ENCODE assay signal across 8 cellular contexts in the genomic region with DNA sequence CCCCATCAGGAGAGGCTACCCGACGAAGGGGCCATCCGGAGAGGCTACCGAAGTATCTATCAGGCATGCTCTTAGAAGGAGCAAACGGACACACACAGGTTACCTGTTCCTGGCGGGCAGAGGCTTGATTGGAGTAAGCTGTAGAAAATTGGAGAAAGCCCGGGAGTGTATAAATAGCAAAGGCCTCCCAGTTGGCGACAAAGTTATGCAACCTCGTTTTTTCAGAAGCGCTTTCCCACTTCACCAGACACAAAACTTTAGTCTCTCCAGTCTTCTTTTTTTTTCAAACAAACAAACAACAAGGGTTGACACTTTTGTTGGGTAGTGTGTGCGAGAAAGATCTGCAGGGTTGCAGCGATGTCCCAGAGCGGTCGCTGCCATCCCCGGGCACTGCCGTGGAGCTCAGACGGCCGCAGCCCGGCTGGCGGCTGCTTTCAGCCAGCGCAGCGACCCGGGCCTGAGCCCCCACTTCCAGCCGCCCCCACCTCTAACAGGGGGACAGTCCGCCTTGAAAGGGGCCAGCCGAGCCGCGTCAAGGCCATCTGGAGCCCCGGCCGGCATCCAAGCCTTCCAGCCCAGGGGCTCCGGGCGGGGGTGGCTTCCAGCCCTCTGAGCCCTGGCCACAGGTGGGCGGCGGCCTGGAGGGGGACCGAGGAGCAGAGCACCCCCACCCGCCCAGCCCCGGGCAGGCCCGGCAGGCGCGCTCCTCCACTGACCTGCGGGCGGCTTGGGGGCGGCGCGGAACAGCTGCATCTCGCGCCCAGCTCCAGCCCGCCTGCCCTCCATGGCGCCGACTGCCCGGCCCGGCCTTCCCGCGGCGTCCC. TPM values are rescaled to one million over a fixed set of nuclear protein-coding genes. Genes with fewer than 3 reads are reported as not detected.
DNase-seq lines count a peak whose midpoint lies in the region; ATAC-seq, FAIRE-seq and TF ChIP-seq lines count a peak whose summit lies in the region.

No MANE protein-coding gene starts in this region.

- H3K9me1 ChIP-seq in K562 (ENCODE audit: control insufficient read depth, insufficient read depth, low read length), result no peaks in the 10 kb centered on the region

- H3K9me3 ChIP-seq in K562 (replicated peaks; ENCODE audit: control insufficient read depth, insufficient read depth, low read depth, low read length) (no peaks in the 10 kb centered on the region), tibial nerve (no peaks in the 10 kb centered on the region)

- no peak for TF ChIP-seq CTCF in K562 (IDR thresholded peaks at IDR 0.05 in 2 of 3, conservative IDR thresholded peaks at IDR 0.05 in 1 of 3; ENCODE audit: insufficient read depth in 2 of 3, low read depth in 1 of 3, low read length in 3 of 3)
- no peak for TF ChIP-seq CTCF in lower leg skin (IDR thresholded peaks at IDR 0.05)
- TF ChIP-seq CTCF in tibial nerve (IDR thresholded peaks at IDR 0.05), result no peak

- peak overlapping the region; percentile 5; the same call in 1 of the 2 replicates for H3K4me2 ChIP-seq in K562 (ENCODE audit: insufficient read depth, low read length)

- POLR2A ChIA-PET in K562 (lab: Yijun Ruan, JAX), result interaction anchor here (0.7 kb wide), 1 partner anchor 200 kb away, joined by 3 read pairs; no protein-coding TSS in a partner anchor

- intact Hi-C loops in K562 (cut with micrococcal nuclease) (no loop called here), lower leg skin (cut with DNase I; ENCODE audit: low total_unique reads) (no loop called here)

- no peak overlapping the region; a peak in 1 of 4 replicates for H3K9ac ChIP-seq in K562 (ENCODE audit: insufficient read depth in 1 of 2, low read depth in 2 of 2, low read length in 2 of 2)

- H3K4me1 ChIP-seq in K562 (replicated peaks in 1 of 2; ENCODE audit: control insufficient read depth in 2 of 2, insufficient read depth in 2 of 2, low read length in 2 of 2) (peaks cover 0 to 12% of the 10 kb centered on the region in 2 experiments; a peak in 2 of 5 replicates), tibial nerve (peaks cover 0 to 21% (median 8%) of the 10 kb centered on the region in 4 donors)

- no peak for TF ChIP-seq POLR2A in K562 (conservative IDR thresholded peaks at IDR 0.05)
- TF ChIP-seq POLR2A in lower leg skin (IDR thresholded peaks at IDR 0.05), result no peak
- no peak for TF ChIP-seq POLR2A in tibial nerve (IDR thresholded peaks at IDR 0.05)

- H4K20me1 ChIP-seq in K562 (replicated peaks; ENCODE audit: control insufficient read depth, insufficient read depth, low read length), result no peaks in the 10 kb centered on the region

- no peak overlapping the region for H3K27ac ChIP-seq in K562 (ENCODE audit: extremely low read depth, low read depth, low read length)
- peak overlapping the region in 1 of 4 donors; percentile 57 for H3K27ac ChIP-seq in tibial nerve

- no peak for TF ChIP-seq EP300 in Ishikawa (IDR thresholded peaks at IDR 0.05; ENCODE audit: borderline replicate concordance)
- TF ChIP-seq EP300 in K562 (IDR thresholded peaks at IDR 0.05; ENCODE audit: low read length), result no peak
- no peak for TF ChIP-seq EP300 in tibial nerve (IDR thresholded peaks at IDR 0.05)

- FAIRE-seq in K562 (lab: Jason Lieb, UNC), result no peak

- H3K27me3 ChIP-seq in K562 (ENCODE audit: control insufficient read depth in 2 of 2, insufficient read depth in 2 of 2, low read length in 2 of 2), result peaks cover 28 to 35% of the 10 kb centered on the region in 2 experiments
- H3K27me3 ChIP-seq in tibial nerve, result peaks cover 4 to 71% of the 10 kb centered on the region in 2 donors

- H3K79me2 ChIP-seq in K562 (ENCODE audit: control insufficient read depth, insufficient read depth, low read length), result no peaks in the 10 kb centered on the region

- peak overlapping the region; percentile 15; the same call in 1 of the 2 replicates for H3K4me3 ChIP-seq in K562
- H3K4me3 ChIP-seq in lower leg skin (ENCODE audit: low read depth, poor library complexity, severe bottlenecking), result peak overlapping the region; percentile 33
- peak overlapping the region; percentile 31 to 56 (median 38) for H3K4me3 ChIP-seq in tibial nerve

- 38% methylated on average over 26 of the region's 55 CpGs for WGBS in K562 (ENCODE audit: insufficient coverage, low coverage, missing lambda C conversion rate)
- 10 to 18% methylated on average over 15 to 22 of the region's 55 CpGs for WGBS in lower leg skin, 2 donors
- 5% methylated on average over 15 to 42 of the region's 55 CpGs for WGBS in tibial nerve, 2 donors

- ATAC-seq in GM21737 (IDR thresholded peaks at IDR 0.05; ENCODE audit: unreplicated experiment) (peak; percentile 40), K562 (no peak; the same call in 1 of the 3 replicates)

- CTCF ChIA-PET in K562 (lab: Yijun Ruan, JAX; ENCODE audit: low intra/inter-chr PET ratio), result no interaction called here

- BruUV-seq in K562 (replicated peaks; lab: Mats Ljungman, UMichigan), result no TSS peak

- H3K36me3 ChIP-seq in K562 (ENCODE audit: control insufficient read depth, insufficient read depth, low read length) (no peaks in the 10 kb centered on the region), tibial nerve (no peaks in the 10 kb centered on the region)

- in situ Hi-C loops in K562 (cut with MboI), result no loop called here

- TF ChIP-seq RAD21 in Ishikawa (IDR thresholded peaks at IDR 0.05; ENCODE audit: low read depth) (no peak), K562 (CRISPR knock-in tag; conservative IDR thresholded peaks at IDR 0.05 in 1 of 2, IDR thresholded peaks at IDR 0.05 in 1 of 2) (no peak)

- H2AFZ ChIP-seq in K562 (ENCODE audit: low read depth, low read length), result no peak overlapping the region

- DNase-seq in NCI-H748 (lab: John Stamatoyannopoulos, UW; ENCODE audit: unreplicated experiment) (peak; percentile 52), NCI-H748 treated with DMSO at 0.1 percent for 48 hours (lab: John Stamatoyannopoulos, UW) (no peak), K562 (ENCODE audit: extremely low read depth in 1 of 4, low spot score in 3 of 4) (peak in 1 of 4 experiments; percentile 9), lower leg skin (ENCODE audit: low spot score in 2 of 2) (peak in 1 of 2 donors; percentile 83), tibial nerve (ENCODE audit: low spot score in 2 of 2) (no peak), dedifferentiated amniotic fluid mesenchymal stem cell (ENCODE audit: extremely low spot score) (no peak)

TF ChIP-seq in Ishikawa, 13 proteins besides CTCF, POLR2A, EP300 and RAD21 (continues in another document):
- TF ChIP-seq YY1 (IDR thresholded peaks at IDR 0.05; ENCODE audit: low read depth), result 0 out of 2 replicates have a peak, but pooled peaks have one; percentile 17

TF ChIP-seq in K562, 482 proteins besides CTCF, POLR2A, EP300 and RAD21 (continues in another document):
- TF ChIP-seq PHF8 (IDR thresholded peaks at IDR 0.05; ENCODE audit: borderline replicate concordance, low read length) (no peak), MAFG (tag; conservative IDR thresholded peaks at IDR 0.05) (no peak), MTA2 (IDR thresholded peaks at IDR 0.05; ENCODE audit: low read depth) (no peak), NR2C1 (IDR thresholded peaks at IDR 0.05) (no peak), NR2C1 (tag; IDR thresholded peaks at IDR 0.05) (no peak), U2AF2 (optimal IDR thresholded peaks at IDR 0.05; ENCODE audit: low read depth, low read length) (no peak)

RNA-seq across cellular contexts. Expression of a gene that starts 0.6 kb away (rescaled TPM):
- 0.25 TPM in 1 of 2 replicates, not detected in the other for total RNA-seq in K562 (2011; cell fraction: chromatin; rRNA removed; ENCODE audit: low replicate concordance)
- 0.13 TPM in 1 of 2 replicates, not detected in the other for total RNA-seq in K562 (2011; cell fraction: nucleolus; rRNA removed)
- 0.22 and 0.53 TPM in 2 replicates for total RNA-seq in K562 (2011; cell fraction: nucleoplasm; rRNA removed)
- total RNA-seq in K562 (2014; rRNA removed) (not detected in 2 replicates), K562 (2014; rRNA removed; fragmentation: Illumina TruSeq; extraction: Trizol) (not detected in 2 replicates), K562 (2015; rRNA removed; fragmentation: Illumina TruSeq; extraction: Trizol) (not detected in 2 replicates), K562 (2021) (not detected in 2 replicates), lower leg skin (1 to 10 TPM; 1.1 to 5.0 (median 3.7) TPM), tibial nerve (10 to 100 TPM in 2 of 4 donors, 1 to 10 TPM in 2; 6.5 to 12.9 (median 8.6) TPM)
- polyA plus RNA-seq in K562 (2011; rRNA removed) (0.04 TPM in 1 of 2 replicates, not detected in the other), K562 (2014; fragmentation: Illumina TruSeq; extraction: Trizol) (not detected in 2 replicates), K562 (2014; fragmentation: Nextera tagmentation; extraction: Ambion mirVana) (not detected), K562 (2014; rRNA removed) (0.05 TPM in 1 of 2 replicates, not detected in the other)
- polyA plus RNA-seq in K562 (2011; cell fraction: cytosol; rRNA removed), result not detected in 2 replicates
- 0.04 and 0.09 TPM in 2 replicates for polyA plus RNA-seq in K562 (2011; cell fraction: nucleus; rRNA removed)
- polyA plus RNA-seq in K562 (2012), result 0.03 and 0.06 TPM in 2 replicates
- not detected in 2 replicates for polyA minus RNA-seq in K562 (2011; rRNA and poly(A)+ RNA removed)
- polyA minus RNA-seq in K562 (2011; cell fraction: cytosol; rRNA and poly(A)+ RNA removed), result not detected in 2 replicates
- not detected in 2 replicates for polyA minus RNA-seq in K562 (2011; cell fraction: nucleus; rRNA and poly(A)+ RNA removed)

RNA-seq across cellular contexts. Expression of a gene that starts 50.8 kb away (rescaled TPM):
- total RNA-seq in K562 (2011; cell fraction: chromatin; rRNA removed; ENCODE audit: low replicate concordance), result not detected in 2 replicates
- total RNA-seq in K562 (2011; cell fraction: nucleolus; rRNA removed), result not detected in 2 replicates
- total RNA-seq in K562 (2011; cell fraction: nucleoplasm; rRNA removed), result not detected in 2 replicates
- not detected in 2 replicates for total RNA-seq in K562 (2014; rRNA removed)
- total RNA-seq in K562 (2014; rRNA removed; fragmentation: Illumina TruSeq; extraction: Trizol), result not detected in 2 replicates
- not detected in 2 replicates for total RNA-seq in K562 (2015; rRNA removed; fragmentation: Illumina TruSeq; extraction: Trizol)
- total RNA-seq in K562 (2021), result 0.18 and 0.27 TPM in 2 replicates
- polyA plus RNA-seq in K562 (2011; rRNA removed), result not detected in 2 replicates
- not detected in 2 replicates for polyA plus RNA-seq in K562 (2011; cell fraction: cytosol; rRNA removed)
- not detected in 2 replicates for polyA plus RNA-seq in K562 (2011; cell fraction: nucleus; rRNA removed)
- not detected in 2 replicates for polyA plus RNA-seq in K562 (2012)
- not detected in 2 replicates for polyA plus RNA-seq in K562 (2014; fragmentation: Illumina TruSeq; extraction: Trizol)
- not detected for polyA plus RNA-seq in K562 (2014; fragmentation: Nextera tagmentation; extraction: Ambion mirVana)
- not detected in 2 replicates for polyA plus RNA-seq in K562 (2014; rRNA removed)
- not detected in 2 replicates for polyA minus RNA-seq in K562 (2011; rRNA and poly(A)+ RNA removed)
- polyA minus RNA-seq in K562 (2011; cell fraction: cytosol; rRNA and poly(A)+ RNA removed), result not detected in 2 replicates
- polyA minus RNA-seq in K562 (2011; cell fraction: nucleus; rRNA and poly(A)+ RNA removed), result not detected in 2 replicates
- 1 to 10 TPM in 3 of 4 donors, under 1 TPM in 1; 0.44 to 1.9 (median 1.5) TPM for total RNA-seq in lower leg skin
- total RNA-seq in tibial nerve, result 10 to 100 TPM in 2 of 4 donors, 1 to 10 TPM in 2; 8.2 to 12.2 (median 9.8) TPM
